Comparison of ENCODE assay signal across 8 cellular contexts in the genomic region with DNA sequence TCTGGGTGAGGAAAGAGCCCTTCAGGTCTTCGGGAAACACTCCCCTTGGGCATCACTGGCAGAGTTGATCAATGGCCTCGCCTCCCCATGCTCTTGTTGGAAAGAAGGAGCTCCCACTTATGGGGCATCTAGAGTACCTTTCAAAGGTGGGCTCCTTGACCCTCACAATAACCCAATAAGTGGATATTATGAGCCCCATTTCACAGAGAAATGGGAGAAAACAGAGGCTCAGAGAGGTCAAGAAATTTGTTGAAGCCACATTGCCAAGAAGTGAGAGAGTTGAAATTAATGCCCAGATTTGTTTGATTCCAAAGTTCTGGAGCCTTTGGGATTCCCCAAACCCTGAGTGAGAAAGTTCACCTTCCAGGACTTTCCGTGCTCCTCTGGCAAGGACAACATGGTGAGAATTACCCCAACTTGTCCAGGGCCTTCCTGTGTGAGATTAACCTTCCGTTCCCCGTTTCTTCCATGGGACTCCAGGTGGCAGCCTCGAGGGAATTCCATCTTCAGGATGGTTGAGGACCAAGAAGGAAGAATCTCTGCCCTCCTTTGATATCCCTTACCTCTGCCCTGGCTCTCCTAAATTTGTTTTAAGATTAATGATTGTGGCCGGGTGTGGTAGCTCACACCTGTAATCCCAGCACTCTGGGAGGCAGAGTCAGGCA. TPM values are rescaled to one million over a fixed set of nuclear protein-coding genes. Genes with fewer than 3 reads are reported as not detected.
A peak's percentile ranks its signal among the peaks of the same experiment; 100 is the strongest.
DNase-seq lines count a peak whose midpoint lies in the region; ATAC-seq and TF ChIP-seq lines count a peak whose summit lies in the region.

No MANE protein-coding gene starts in this region.

- intact Hi-C loops in CD4-positive, alpha-beta T cell (cut with DNase I, micrococcal nuclease), result loop anchor here in 1 of 2 experiments (5.0 kb wide), 1 partner anchor 48 kb away; a partner anchor contains a TSS

- peak overlapping the region; percentile 47 for H3K27ac ChIP-seq in CD4-positive, alpha-beta T cell (ENCODE audit: low read depth, low read length)

- peak overlapping the region; percentile 31 for H3K4me3 Mint-ChIP-seq in CD4-positive, alpha-beta T cell
- peak overlapping the region; percentile 5 to 58 for H3K4me3 Mint-ChIP-seq in effector memory CD8-positive, alpha-beta T cell

- no peak for ATAC-seq in CD4-positive, alpha-beta T cell (ENCODE audit: poor library complexity)
- ATAC-seq in effector memory CD8-positive, alpha-beta T cell (replicated peaks), result no peak
- ATAC-seq in esophagus mucosa, result no peak

- POLR2A ChIA-PET in CD4-positive, alpha-beta T cell (lab: Charles Lee), result interaction anchor here (0.7 to 4.4 kb wide), 6 partner anchors 11 to 258 kb away, joined by 3 to 21 read pairs (median 5); a partner anchor contains a TSS

- peak overlapping the region; percentile 84 for H3K27ac Mint-ChIP-seq in CD4-positive, alpha-beta T cell
- H3K27ac Mint-ChIP-seq in effector memory CD8-positive, alpha-beta T cell, result peak overlapping the region; percentile 75 to 88

- H3K36me3 Mint-ChIP-seq in CD4-positive, alpha-beta T cell (ENCODE audit: low read depth), result no peaks in the 10 kb centered on the region
- peaks cover 18% of the 10 kb centered on the region for H3K36me3 Mint-ChIP-seq in effector memory CD8-positive, alpha-beta T cell (ENCODE audit: insufficient read depth)

- no peaks in the 10 kb centered on the region for H3K9me3 ChIP-seq in CD4-positive, alpha-beta T cell (ENCODE audit: control insufficient read depth, low read length)
- H3K9me3 ChIP-seq in NT2/D1 (ENCODE audit: insufficient read depth, low read length) (no peaks in the 10 kb centered on the region), neuron (ENCODE audit: low read length) (no peaks in the 10 kb centered on the region)

- no peak overlapping the region for H2AFZ ChIP-seq in neuron (ENCODE audit: low read depth, low read length)

- H3K4me1 ChIP-seq in NT2/D1 (ENCODE audit: insufficient read depth, insufficient read length) (peaks cover 37% of the 10 kb centered on the region), neuron (ENCODE audit: insufficient read depth, low read length) (peaks cover 33% of the 10 kb centered on the region)

- no peak for TF ChIP-seq CTCF in CD4-positive, alpha-beta T cell (IDR thresholded peaks at IDR 0.05)

- H3K27me3 ChIP-seq in CD4-positive, alpha-beta T cell (ENCODE audit: control insufficient read depth, insufficient read depth, low read length), result no peaks in the 10 kb centered on the region
- H3K27me3 ChIP-seq in NT2/D1 (ENCODE audit: insufficient read depth, insufficient read length) (no peaks in the 10 kb centered on the region), neuron (ENCODE audit: insufficient read depth, low read length) (no peaks in the 10 kb centered on the region)

- H3K4me1 Mint-ChIP-seq in CD4-positive, alpha-beta T cell (ENCODE audit: low read depth), result peaks cover 47% of the 10 kb centered on the region
- peaks cover 40 to 44% of the 10 kb centered on the region in 2 donors for H3K4me1 Mint-ChIP-seq in effector memory CD8-positive, alpha-beta T cell (ENCODE audit: low read depth in 2 of 2)

- no peaks in the 10 kb centered on the region for H3K27me3 Mint-ChIP-seq in CD4-positive, alpha-beta T cell
- no peaks in the 10 kb centered on the region for H3K27me3 Mint-ChIP-seq in effector memory CD8-positive, alpha-beta T cell

- H3K36me3 ChIP-seq in NT2/D1 (ENCODE audit: insufficient read depth, insufficient read length, low read length) (no peaks in the 10 kb centered on the region), neuron (ENCODE audit: insufficient read depth, low read length) (no peaks in the 10 kb centered on the region)

- CTCF ChIA-PET in CD4-positive, alpha-beta T cell (lab: Charles Lee), result interaction anchor here (0.7 to 1.2 kb wide), 3 partner anchors 9 to 70 kb away, joined by 3 to 4 read pairs (median 4); no protein-coding TSS in a partner anchor

- H3K9ac ChIP-seq in NT2/D1 (ENCODE audit: insufficient read length, low read depth), result peak overlapping the region; percentile 74

- no peaks in the 10 kb centered on the region for H3K9me3 Mint-ChIP-seq in CD4-positive, alpha-beta T cell
- no peaks in the 10 kb centered on the region for H3K9me3 Mint-ChIP-seq in effector memory CD8-positive, alpha-beta T cell

- DNase-seq in CD4-positive, alpha-beta T cell, result no peak
- DNase-seq in NT2/D1 (ENCODE audit: low read depth, low spot score) (no peak), NCI-H187 treated with DMSO at 0.1 percent for 48 hours (lab: John Stamatoyannopoulos, UW) (no peak)
- DNase-seq in effector memory CD8-positive, alpha-beta T cell, result no peak
- no peak for DNase-seq in activated CD4-positive, CD25-positive, alpha-beta regulatory T cell (lab: John Stamatoyannopoulos, UW)
- no peak for DNase-seq in stimulated activated CD4-positive, alpha-beta T cell treated with anti-CD3 and anti-CD28 coated beads, Interleukin-2, amount 100 ng/mL, for 48 hours

- peak overlapping the region; percentile 5 for H3K4me3 ChIP-seq in NT2/D1 (ENCODE audit: insufficient read length, low read depth)
- H3K4me3 ChIP-seq in neuron (ENCODE audit: low read length), result peak overlapping the region; percentile 14

RNA-seq across cellular contexts. Expression of a gene that starts 7.5 kb away (rescaled TPM):
- total RNA-seq in CD4-positive, alpha-beta T cell, result 100 to 1,000 TPM; 288 to 292 TPM
- 119 TPM for total RNA-seq in esophagus mucosa

RNA-seq across cellular contexts. Expression of a gene that starts 21.1 kb away (rescaled TPM):
- 1 to 10 TPM; 2.8 to 3.0 TPM for total RNA-seq in CD4-positive, alpha-beta T cell
- 18.9 TPM for total RNA-seq in esophagus mucosa

RNA-seq across cellular contexts. Expression of a gene that starts 32.6 kb away (rescaled TPM):
- under 1 TPM; 0.58 to 0.95 TPM for total RNA-seq in CD4-positive, alpha-beta T cell
- total RNA-seq in esophagus mucosa, result 0.56 TPM

RNA-seq across cellular contexts. Expression of a gene that starts 46.6 kb away (rescaled TPM):
- 10 to 100 TPM; 75.3 to 76.8 TPM for total RNA-seq in CD4-positive, alpha-beta T cell
- total RNA-seq in esophagus mucosa, result 30.6 TPM

RNA-seq across cellular contexts. Expression of a gene that starts 48.3 kb away (rescaled TPM):
- total RNA-seq in CD4-positive, alpha-beta T cell, result 10 to 100 TPM; 13.8 to 17.4 TPM
- 15.4 TPM for total RNA-seq in esophagus mucosa
